15 cellular contexts compared by ENCODE assay signal in genomic region chr3:100075731-100076543, GRCh38. TPM values are rescaled to one million over a fixed set of nuclear protein-coding genes. Genes with fewer than 3 reads are reported as not detected.
A peak's percentile ranks its signal among the peaks of the same experiment; 100 is the strongest.
DNase-seq lines count a peak whose midpoint lies in the region; ATAC-seq and TF ChIP-seq lines count a peak whose summit lies in the region.
"Had no signal": no experiment of that assay in that cellular context is flagged by ENCODE, and none has a peak within 500 bp of the region (broad histone marks: within the 10 kb centered on the region; RNA-seq: fewer than 3 reads in every experiment).

No MANE protein-coding gene starts in this region.

- peaks cover 20% of the 10 kb centered on the region for H3K4me1 Mint-ChIP-seq in central memory CD8-positive, alpha-beta T cell
- peaks cover 50 to 54% of the 10 kb centered on the region in 2 donors for H3K4me1 Mint-ChIP-seq in natural killer cell

- H3K36me3 ChIP-seq in Karpas-422 (ENCODE audit: insufficient read depth, low read length) = no peaks in the 10 kb centered on the region
- H3K36me3 ChIP-seq: adrenal gland had no signal

- no peak overlapping the region for H3K9ac ChIP-seq in Karpas-422 (ENCODE audit: low read length)

- no peak for TF ChIP-seq CTCF in natural killer cell (IDR thresholded peaks at IDR 0.05)

- H3K27me3 ChIP-seq in Karpas-422 (ENCODE audit: low read length) = no peaks in the 10 kb centered on the region
- H3K27me3 ChIP-seq: adrenal gland had no signal

- no peak overlapping the region for H3K4me3 Mint-ChIP-seq in central memory CD8-positive, alpha-beta T cell
- peak overlapping the region; percentile 69 for H3K4me3 Mint-ChIP-seq in natural killer cell
- H3K4me3 Mint-ChIP-seq: CD14-positive monocyte had no signal

- H3K27ac ChIP-seq in Karpas-422 (ENCODE audit: low read length) = no peak overlapping the region

- no peaks in the 10 kb centered on the region for H4K20me1 ChIP-seq in Karpas-422 (ENCODE audit: insufficient read depth, low read depth, low read length)

- H3K9me3 Mint-ChIP-seq in central memory CD8-positive, alpha-beta T cell = no peaks in the 10 kb centered on the region
- no peaks in the 10 kb centered on the region for H3K9me3 Mint-ChIP-seq in natural killer cell
- H3K9me3 Mint-ChIP-seq: T-cell had no signal

- no peaks in the 10 kb centered on the region for H3K4me1 ChIP-seq in Karpas-422 (ENCODE audit: low read length)

- DNase-seq in GF-D8 (lab: John Stamatoyannopoulos, UW) (peak; percentile 34), NCI-H226 (peak; percentile 23), natural killer cell (no peak), NCI-H524 (lab: John Stamatoyannopoulos, UW) (no peak), NCI-H1436 (lab: John Stamatoyannopoulos, UW) (no peak), Karpas-422 (no peak)
- DNase-seq in central memory CD8-positive, alpha-beta T cell (ENCODE audit: low spot score in 2 of 2) = no peak
- DNase-seq: effector memory CD4-positive, alpha-beta T cell; NCI-H2029; posterior cingulate gyrus; stimulated activated CD4-positive, alpha-beta T cell treated with anti-CD3 and anti-CD28 coated beads, Interleukin-4, amount 100 ng/mL, for 24 hours; T-cell had no signal

- no peaks in the 10 kb centered on the region for H3K36me3 Mint-ChIP-seq in central memory CD8-positive, alpha-beta T cell (ENCODE audit: insufficient read depth)
- H3K36me3 Mint-ChIP-seq in natural killer cell = no peaks in the 10 kb centered on the region
- H3K36me3 Mint-ChIP-seq: CD14-positive monocyte, T-cell had no signal

- H3K79me2 ChIP-seq in Karpas-422 (ENCODE audit: low read length) = no peaks in the 10 kb centered on the region

- no peak overlapping the region for H3K4me3 ChIP-seq in Karpas-422 (ENCODE audit: low read length)

- H3K27me3 Mint-ChIP-seq in central memory CD8-positive, alpha-beta T cell = no peaks in the 10 kb centered on the region
- H3K27me3 Mint-ChIP-seq in natural killer cell (ENCODE audit: low read depth in 2 of 2) = no peaks in the 10 kb centered on the region
- H3K27me3 Mint-ChIP-seq: T-cell had no signal

- intact Hi-C loops in natural killer cell (cut with micrococcal nuclease) = no loop called here

- H2AFZ ChIP-seq in Karpas-422 (ENCODE audit: low read length) = no peak overlapping the region

- no peak overlapping the region for H3K4me2 ChIP-seq in Karpas-422 (ENCODE audit: low read depth, low read length, poor library complexity, severe bottlenecking)

- ATAC-seq in central memory CD8-positive, alpha-beta T cell (replicated peaks; ENCODE audit: extremely low read depth, poor library complexity, severe bottlenecking) = no peak
- ATAC-seq in natural killer cell = no peak
- ATAC-seq in HG02870 (IDR thresholded peaks at IDR 0.05; ENCODE audit: unreplicated experiment) = no peak

- H3K9me3 ChIP-seq in Karpas-422 (ENCODE audit: low read length) = no peaks in the 10 kb centered on the region
- H3K9me3 ChIP-seq: adrenal gland had no signal

- H3K27ac Mint-ChIP-seq in central memory CD8-positive, alpha-beta T cell (ENCODE audit: low read depth) = peak overlapping the region; percentile 67
- H3K27ac Mint-ChIP-seq in natural killer cell = peak overlapping the region; percentile 31 to 58
- H3K27ac Mint-ChIP-seq: CD14-positive monocyte had no signal

- H3K9me2 ChIP-seq in Karpas-422 (replicated peaks; ENCODE audit: insufficient read depth, low read length) = no peaks in the 10 kb centered on the region

RNA-seq across cellular contexts. Expression of gene FILIP1L, which starts 38.4 kb away (rescaled TPM):
- under 1 TPM in 1 of 3 donors, not detected in 2; 0.12 TPM for total RNA-seq in natural killer cell
- total RNA-seq in Karpas-422 (2014; rRNA removed; shearing (Covaris generic); ENCODE audit: low replicate concordance) = 0.37 and 0.43 TPM in 2 replicates

Comparison
In these comparisons a context has a peak if more than half of its experiments do, and no peak if none do; other contexts are left out.
1. DNase-seq: peak in GF-D8 (single experiment) and NCI-H226 (single experiment); none in central memory CD8-positive, alpha-beta T cell (0 of 2), natural killer cell (single experiment), NCI-H524 (0 of 2), NCI-H1436 (single experiment) and Karpas-422 (single experiment).